8 cellular contexts compared by ENCODE assay signal in the genomic region with DNA sequence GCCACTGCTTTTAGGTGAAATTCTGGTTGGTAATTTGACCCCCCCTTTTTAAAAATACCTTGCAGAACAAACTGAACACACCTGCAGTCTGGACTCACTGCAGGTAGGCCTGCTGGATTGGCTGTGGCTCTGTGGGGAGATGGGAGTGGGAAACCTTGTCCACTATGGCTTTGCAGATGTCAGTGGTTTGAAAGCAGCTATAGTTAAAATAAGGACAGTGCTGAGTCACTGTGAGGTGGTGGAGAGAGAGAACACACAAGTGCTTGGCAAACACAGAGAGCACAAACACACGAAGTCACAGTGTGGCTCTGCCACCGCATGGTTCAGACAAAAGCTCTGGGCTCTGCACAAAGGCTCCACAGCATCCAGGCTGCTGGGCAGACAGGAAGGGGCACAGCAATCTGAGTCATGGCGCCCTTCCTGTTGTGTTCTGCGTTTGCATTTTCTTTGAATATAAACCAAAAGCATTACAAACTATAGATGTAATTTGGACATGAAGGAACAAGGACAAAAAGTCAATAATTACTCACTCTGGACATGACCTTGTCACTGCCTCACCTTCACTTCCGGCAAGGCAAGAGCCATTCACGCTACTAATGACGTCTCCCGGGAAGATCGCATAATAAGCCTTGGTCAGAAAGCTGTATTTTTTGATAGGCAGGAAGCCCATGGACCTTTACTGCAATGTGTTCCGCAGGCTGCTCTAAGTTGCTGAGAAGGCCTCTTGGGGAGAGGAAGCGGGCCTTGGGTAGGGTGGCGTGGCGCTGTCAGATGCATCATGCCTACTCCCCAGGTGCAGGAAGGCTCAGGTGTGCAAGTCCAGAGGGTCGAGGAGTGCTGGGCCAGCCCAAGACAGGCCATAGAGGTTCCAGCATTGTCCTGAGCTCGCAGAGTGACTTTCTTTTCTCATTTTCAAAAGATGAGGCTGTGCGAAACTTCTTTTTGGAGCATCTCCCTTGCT.
A peak's percentile ranks its signal among the peaks of the same experiment; 100 is the strongest.
DNase-seq lines count a peak whose midpoint lies in the region; ATAC-seq, FAIRE-seq and TF ChIP-seq lines count a peak whose summit lies in the region.

No MANE protein-coding gene starts in this region.

- peak in 1 of 2 donors; percentile 21 for TF ChIP-seq POLR2A in adrenal gland (IDR thresholded peaks at IDR 0.05)
- no peak for TF ChIP-seq POLR2A in transverse colon (IDR thresholded peaks at IDR 0.05)

- H3K4me1 ChIP-seq in Caco-2 (peaks cover 34% of the 10 kb centered on the region), adrenal gland (replicated peaks in 1 of 2) (peaks cover 7 to 43% of the 10 kb centered on the region in 2 donors), transverse colon (peaks cover 0 to 15% (median 7%) of the 10 kb centered on the region in 4 donors)

- BruUV-seq in Caco-2 (replicated peaks; lab: Mats Ljungman, UMichigan) = no TSS peak

- H3K4me1 Mint-ChIP-seq in Caco-2 (ENCODE audit: low read depth, unreplicated experiment) = peaks cover 34% of the 10 kb centered on the region

- H3K9me3 ChIP-seq in Caco-2 (peaks cover 7% of the 10 kb centered on the region; the same call in 1 of the 2 replicates), adrenal gland (replicated peaks in 1 of 3) (no peaks in the 10 kb centered on the region), transverse colon (no peaks in the 10 kb centered on the region)

- H3K9me3 Mint-ChIP-seq in Caco-2 (ENCODE audit: unreplicated experiment) = peaks cover 19% of the 10 kb centered on the region

- POLR2A ChIA-PET in Caco-2 (lab: Charles Lee) = no interaction called here

- no peak for TF ChIP-seq EP300 in transverse colon (IDR thresholded peaks at IDR 0.05; ENCODE audit: low read depth)

- peak; percentile 9 for FAIRE-seq in islet of Langerhans (lab: Jason Lieb, UNC)

- ATAC-seq in HG02852 (IDR thresholded peaks at IDR 0.05; ENCODE audit: unreplicated experiment) (no peak), HG03354 (IDR thresholded peaks at IDR 0.05; ENCODE audit: poor library complexity, severe bottlenecking, unreplicated experiment) (no peak)

- DNase-seq in Caco-2 = peak in 1 of 2 experiments; percentile 21
- DNase-seq in NCI-H146 (lab: John Stamatoyannopoulos, UW) = peak; percentile 70
- peak in 6 of 7 donors; percentile 29 to 71 (median 60) for DNase-seq in adrenal gland
- no peak for DNase-seq in transverse colon
- DNase-seq in LoVo (ENCODE audit: low spot score) = no peak

- H3K4me3 ChIP-seq in Caco-2 (ENCODE audit: low read depth, low read length) (no peak overlapping the region), adrenal gland (no peak overlapping the region), transverse colon (no peak overlapping the region)

- CTCF ChIA-PET in Caco-2 (lab: Charles Lee) = no interaction called here

- in situ Hi-C loops in transverse colon (cut with MboI; ENCODE audit: low pct_ligation_motif_present in 1 of 4, low pct_unique_long_range_greater_than_20kb in 1 of 4, low sequenced_read_pairs in 3 of 4) = no loop called here

- peak overlapping the region; percentile 37 for H3K27ac Mint-ChIP-seq in Caco-2 (ENCODE audit: unreplicated experiment)

- intact Hi-C loops in Caco-2 (cut with micrococcal nuclease; ENCODE audit: unreplicated experiment) = no loop called here
- intact Hi-C loops in adrenal gland (cut with DNase I) = no loop called here
- intact Hi-C loops in transverse colon (cut with DNase I; ENCODE audit: low total_unique reads) = no loop called here

- WGBS in adrenal gland, 4 donors = 66 to 82% (median 70%) methylated on average over 16 of the region's 16 CpGs
- WGBS in transverse colon (ENCODE audit: low coverage in 1 of 2), 2 donors = 81 to 84% methylated on average over 6 to 16 of the region's 16 CpGs

- H3K27me3 ChIP-seq in Caco-2 (replicated peaks; ENCODE audit: control insufficient read depth, insufficient read depth, low read length) (no peaks in the 10 kb centered on the region), adrenal gland (no peaks in the 10 kb centered on the region), transverse colon (no peaks in the 10 kb centered on the region)

- no peak for TF ChIP-seq CTCF in Caco-2 (IDR thresholded peaks at IDR 0.05; ENCODE audit: insufficient read depth in 1 of 2, low read depth in 1 of 2, low read length in 1 of 2, severe bottlenecking in 1 of 2, unreplicated experiment in 1 of 2)
- TF ChIP-seq CTCF in adrenal gland (IDR thresholded peaks at IDR 0.05) = no peak
- TF ChIP-seq CTCF in transverse colon (IDR thresholded peaks at IDR 0.05) = no peak

- no peaks in the 10 kb centered on the region for H3K27me3 Mint-ChIP-seq in Caco-2 (ENCODE audit: insufficient read depth, unreplicated experiment)

- H3K27ac ChIP-seq in adrenal gland = peak overlapping the region in 4 of 5 donors; percentile 23 to 79 (median 50)
- H3K27ac ChIP-seq in transverse colon = peak overlapping the region; percentile 2 to 70 (median 42)

- H3K4me3 Mint-ChIP-seq in Caco-2 (ENCODE audit: unreplicated experiment) = no peak overlapping the region

- no peaks in the 10 kb centered on the region for H3K36me3 ChIP-seq in Caco-2 (ENCODE audit: control insufficient read depth, insufficient read depth, low read length)
- H3K36me3 ChIP-seq in adrenal gland (replicated peaks in 1 of 2) = no peaks in the 10 kb centered on the region
- H3K36me3 ChIP-seq in transverse colon = no peaks in the 10 kb centered on the region

- H3K36me3 Mint-ChIP-seq in Caco-2 (ENCODE audit: insufficient read depth, unreplicated experiment) = peaks cover 4% of the 10 kb centered on the region

Comparison
In these comparisons a context has a peak if more than half of its experiments do, and no peak if none do; other contexts are left out.
1. DNase-seq: peak in NCI-H146 (single experiment) and adrenal gland (6 of 7); none in transverse colon (single experiment) and LoVo (single experiment).